ENCODE assay signal across 8 cellular contexts in genomic region chr1:17922833-17923232, GRCh38.
DNase-seq lines count a peak whose midpoint lies in the region; ATAC-seq and TF ChIP-seq lines count a peak whose summit lies in the region.

No MANE protein-coding gene starts in this region.

- no peaks in the 10 kb centered on the region for H3K9me3 ChIP-seq in right lobe of liver

- intact Hi-C loops in right lobe of liver (cut with DNase I) (loop anchor here in 1 of 2 donors (10.0 kb wide), 1 partner anchor 182 kb away; the partner anchor contains the start of gene IGSF21), posterior vena cava (cut with DNase I) (loop anchor here in 1 of 2 donors (10.0 kb wide), 1 partner anchor 172 kb away; no protein-coding TSS in a partner anchor)

- ATAC-seq in right lobe of liver (peak in 3 of 4 donors; percentile 27 to 44 (median 44)), GM18498 (IDR thresholded peaks at IDR 0.05; ENCODE audit: unreplicated experiment) (no peak), GM18511 (IDR thresholded peaks at IDR 0.05; ENCODE audit: unreplicated experiment) (no peak)

- no peaks in the 10 kb centered on the region for H3K36me3 ChIP-seq in right lobe of liver

- peak; percentile 30 for DNase-seq in AG10803 (ENCODE audit: low read depth)
- DNase-seq in GM12865 (ENCODE audit: low read depth): peak; percentile 45
- DNase-seq in NCI-H2107 treated with DMSO at 0.1 percent for 48 hours (lab: John Stamatoyannopoulos, UW; ENCODE audit: unreplicated experiment): peak; percentile 86
- DNase-seq in amniotic stem cell (lab: John Stamatoyannopoulos, UW): peak; percentile 3
- DNase-seq in right lobe of liver: peak in 1 of 3 donors; percentile 45
- DNase-seq in posterior vena cava (ENCODE audit: low spot score): no peak

- H3K4me3 ChIP-seq in AG10803 (ENCODE audit: low read length) (no peak overlapping the region), GM12865 (ENCODE audit: low read depth, low read length) (no peak overlapping the region), right lobe of liver (no peak overlapping the region)

- peak; percentile 60 for TF ChIP-seq CTCF in AG10803 (conservative IDR thresholded peaks at IDR 0.05; ENCODE audit: low read length)
- peak; percentile 66 for TF ChIP-seq CTCF in GM12865 (IDR thresholded peaks at IDR 0.05; ENCODE audit: insufficient read depth, low read depth, low read length, missing control alignments)
- TF ChIP-seq CTCF in right lobe of liver (IDR thresholded peaks at IDR 0.05): peak; percentile 41 to 59 (median 49)

- H3K27ac ChIP-seq in right lobe of liver: no peak overlapping the region

- H3K4me1 ChIP-seq in right lobe of liver: no peaks in the 10 kb centered on the region

- no peaks in the 10 kb centered on the region for H3K27me3 ChIP-seq in right lobe of liver

- no peak for TF ChIP-seq POLR2A in right lobe of liver (IDR thresholded peaks at IDR 0.05)

- 7% methylated on average over 6 of the region's 6 CpGs for WGBS in right lobe of liver (ENCODE audit: insufficient coverage, low coverage, low lambda C conversion rate, missing lambda C conversion rate)

Comparison
In these comparisons a context has a peak if more than half of its experiments do, and no peak if none do; other contexts are left out.
1. ATAC-seq: peak in right lobe of liver (3 of 4); none in GM18498 (single experiment) and GM18511 (single experiment).
2. Peak in every context shown above with its lines, with median percentiles within 50 percentile points of each other: CTCF ChIP-seq.